22 cellular contexts compared by ENCODE assay signal in the genomic region with DNA sequence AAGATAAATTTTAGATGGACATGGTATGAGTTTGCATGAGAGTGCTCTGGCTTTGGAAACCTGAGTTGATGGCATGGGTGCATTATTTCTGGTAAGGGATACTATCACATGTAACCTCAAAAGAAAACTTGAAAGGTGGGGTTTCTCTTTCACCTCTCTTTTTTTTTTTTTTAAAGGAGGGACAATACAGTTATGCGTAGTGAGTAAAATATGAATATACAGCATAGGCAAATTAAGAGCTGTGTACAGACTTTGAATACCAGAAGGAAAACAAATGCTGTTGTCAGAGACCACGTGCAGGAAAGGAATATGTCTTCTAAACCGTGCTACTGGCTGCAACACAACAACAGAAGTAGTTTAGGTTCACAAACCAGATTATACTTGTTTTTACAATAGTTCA.
A peak's percentile ranks its signal among the peaks of the same experiment; 100 is the strongest.
DNase-seq lines count a peak whose midpoint lies in the region; ATAC-seq and TF ChIP-seq lines count a peak whose summit lies in the region.
"Had no signal": no experiment of that assay in that cellular context is flagged by ENCODE, and none has a peak within 500 bp of the region (broad histone marks: within the 10 kb centered on the region; RNA-seq: fewer than 3 reads in every experiment).

No MANE protein-coding gene starts in this region.

- no peaks in the 10 kb centered on the region for H3K9me3 Mint-ChIP-seq in activated T-cell treated with anti-CD3 and anti-CD28 coated beads, Interleukin-2, amount 50 U/mL, for 24 hours
- H3K9me3 Mint-ChIP-seq in activated B cell treated with CpG ODN at 0.5 μM for 24 hours = no peaks in the 10 kb centered on the region
- H3K9me3 Mint-ChIP-seq: activated CD4-positive, alpha-beta T cell treated with anti-CD3 and anti-CD28 coated beads, Interleukin-2, amount 10 ng/mL, durations not matched to agents 7 days and 5 days had no signal

- H3K27me3 ChIP-seq in smooth muscle cell (ENCODE audit: low read depth) (no peaks in the 10 kb centered on the region), left lung (no peaks in the 10 kb centered on the region), osteoblast (ENCODE audit: insufficient read depth, low read length) (no peaks in the 10 kb centered on the region)
- H3K27me3 ChIP-seq: BLaER1, breast epithelium, hepatocyte had no signal

- WGBS in smooth muscle cell (ENCODE audit: low lambda C conversion rate) = 92% methylated on average over 3 of the region's 3 CpGs

- H2AFZ ChIP-seq in smooth muscle cell (ENCODE audit: low read depth) (no peak overlapping the region), osteoblast (ENCODE audit: low read length) (no peak overlapping the region)
- H2AFZ ChIP-seq: hepatocyte had no signal

- peak; percentile 50 for ATAC-seq in HG02588 (IDR thresholded peaks at IDR 0.05; ENCODE audit: unreplicated experiment)
- ATAC-seq in activated B cell treated with CpG ODN at 0.5 μM for 24 hours (ENCODE audit: low read depth) = no peak
- ATAC-seq in left lung = no peak
- ATAC-seq: lower lobe of right lung, Right ventricle myocardium inferior had no signal

- peak overlapping the region; percentile 30 for H3K4me3 Mint-ChIP-seq in activated T-cell treated with anti-CD3 and anti-CD28 coated beads, Interleukin-2, amount 50 U/mL, for 24 hours
- H3K4me3 Mint-ChIP-seq in activated B cell treated with CpG ODN at 0.5 μM for 24 hours = no peak overlapping the region
- H3K4me3 Mint-ChIP-seq: activated CD4-positive, alpha-beta T cell treated with anti-CD3 and anti-CD28 coated beads, Interleukin-2, amount 10 ng/mL, durations not matched to agents 7 days and 5 days; activated naive CD8-positive, alpha-beta T cell treated with anti-CD3 and anti-CD28 coated beads, Interleukin-2, amount 10 ng/mL, durations not matched to agents 7 days and 5 days had no signal

- H3K4me2 ChIP-seq in smooth muscle cell (peak overlapping the region; percentile 0), osteoblast (ENCODE audit: insufficient read depth, low read length) (no peak overlapping the region)
- H3K4me2 ChIP-seq: BLaER1, hepatocyte had no signal

- CTCF ChIA-PET in activated B cell treated with CpG ODN at 0.5 μM for 24 hours (lab: Charles Lee) = no interaction called here

- H3K4me3 ChIP-seq in smooth muscle cell (no peak overlapping the region), left lung (no peak overlapping the region), osteoblast (ENCODE audit: insufficient read depth, low read length) (no peak overlapping the region)
- H3K4me3 ChIP-seq: BLaER1, breast epithelium, hepatocyte, lower lobe of right lung had no signal

- no peak overlapping the region for H3K9ac ChIP-seq in smooth muscle cell (ENCODE audit: low read depth)
- H3K9ac ChIP-seq: BLaER1 had no signal

- H3K79me2 ChIP-seq in smooth muscle cell (ENCODE audit: low read depth) = peaks cover 100% of the 10 kb centered on the region
- H3K79me2 ChIP-seq in osteoblast (ENCODE audit: insufficient read depth, low read length) = peaks cover 99% of the 10 kb centered on the region

- H3F3A ChIP-seq in smooth muscle cell (ENCODE audit: low read depth) = peaks cover 4% of the 10 kb centered on the region

- POLR2A ChIA-PET in activated B cell treated with CpG ODN at 0.5 μM for 24 hours (lab: Charles Lee) = interaction anchor here (1.0 to 1.8 kb wide), 2 partner anchors 43 to 63 kb away, joined by 4 read pairs; no protein-coding TSS in a partner anchor

- TF ChIP-seq CTCF in activated B cell treated with CpG ODN at 0.5 μM for 24 hours (IDR thresholded peaks at IDR 0.05) = no peak
- no peak for TF ChIP-seq CTCF in smooth muscle cell (IDR thresholded peaks at IDR 0.05; ENCODE audit: borderline replicate concordance, insufficient read depth, poor library complexity, severe bottlenecking)
- TF ChIP-seq CTCF in left lung (IDR thresholded peaks at IDR 0.05) = no peak
- TF ChIP-seq CTCF in osteoblast (IDR thresholded peaks at IDR 0.05; ENCODE audit: extremely low read depth, low read depth, low read length) = no peak

- H4K20me1 ChIP-seq in smooth muscle cell (ENCODE audit: low read depth) (peaks cover 100% of the 10 kb centered on the region), osteoblast (ENCODE audit: insufficient read depth, low read length) (peaks cover 97% of the 10 kb centered on the region)

- DNase-seq in activated T-cell treated with anti-CD3 and anti-CD28 coated beads, Interleukin-2, amount 50 U/mL, for 24 hours = no peak
- DNase-seq in activated T-cell treated with anti-CD3 and anti-CD28 coated beads, Interleukin-2, amount 50 U/mL, for 48 hours = no peak
- DNase-seq in activated B cell treated with CpG ODN at 0.5 μM for 24 hours (no peak), smooth muscle cell (lab: John Stamatoyannopoulos, UW; ENCODE audit: unreplicated experiment) (no peak), left lung (no peak), cerebellum (ENCODE audit: low spot score) (no peak), osteoblast (ENCODE audit: insufficient read length, low spot score, missing footprints) (no peak)
- DNase-seq: activated CD4-positive, alpha-beta T cell treated with anti-CD3 and anti-CD28 coated beads, Interleukin-2, amount 10 ng/mL, durations not matched to agents 7 days and 5 days; activated naive CD8-positive, alpha-beta T cell treated with anti-CD3 and anti-CD28 coated beads, Interleukin-2, amount 10 ng/mL, durations not matched to agents 7 days and 5 days; cortex of kidney; islet precursor cell; lower lobe of right lung; NCI-H1436 treated with DMSO at 0.1 percent for 48 hours; NCI-H2171; NCI-H69; nucleus accumbens; stimulated activated CD4-positive, alpha-beta T cell treated with anti-CD3 and anti-CD28 coated beads, Interleukin-4, amount 100 ng/mL, for 1 hour had no signal

- H3K36me3 Mint-ChIP-seq in activated T-cell treated with anti-CD3 and anti-CD28 coated beads, Interleukin-2, amount 50 U/mL, for 24 hours (ENCODE audit: low read depth) = peaks cover 6% of the 10 kb centered on the region
- H3K36me3 Mint-ChIP-seq in activated B cell treated with CpG ODN at 0.5 μM for 24 hours (ENCODE audit: low read depth) = peaks cover 2% of the 10 kb centered on the region

- H3K4me1 ChIP-seq in smooth muscle cell (ENCODE audit: low read depth) (peaks cover 46% of the 10 kb centered on the region), left lung (peaks cover 0 to 55% of the 10 kb centered on the region in 2 donors), osteoblast (ENCODE audit: insufficient read depth, low read length) (peaks cover 17% of the 10 kb centered on the region)
- H3K4me1 ChIP-seq: breast epithelium had no signal

- peaks cover 91% of the 10 kb centered on the region for H3K4me1 Mint-ChIP-seq in activated T-cell treated with anti-CD3 and anti-CD28 coated beads, Interleukin-2, amount 50 U/mL, for 24 hours (ENCODE audit: low read depth)
- peaks cover 94% of the 10 kb centered on the region for H3K4me1 Mint-ChIP-seq in activated B cell treated with CpG ODN at 0.5 μM for 24 hours

- H3K9me3 ChIP-seq in smooth muscle cell (replicated peaks; ENCODE audit: low read depth) = no peaks in the 10 kb centered on the region
- H3K9me3 ChIP-seq in left lung = no peaks in the 10 kb centered on the region
- no peaks in the 10 kb centered on the region for H3K9me3 ChIP-seq in osteoblast (ENCODE audit: low read depth, low read length)
- H3K9me3 ChIP-seq: breast epithelium, lower lobe of right lung had no signal

- intact Hi-C loops in activated B cell treated with CpG ODN at 0.5 μM for 24 hours (cut with micrococcal nuclease) (loop anchor here (2.0 kb wide), 1 partner anchor 17 kb away; no protein-coding TSS in a partner anchor), left lung (cut with DNase I) (loop anchor here in 1 of 2 donors (10.0 kb wide), 1 partner anchor 45 kb away; no protein-coding TSS in a partner anchor)

- no peaks in the 10 kb centered on the region for H3K27me3 Mint-ChIP-seq in activated T-cell treated with anti-CD3 and anti-CD28 coated beads, Interleukin-2, amount 50 U/mL, for 24 hours
- no peaks in the 10 kb centered on the region for H3K27me3 Mint-ChIP-seq in activated B cell treated with CpG ODN at 0.5 μM for 24 hours
- H3K27me3 Mint-ChIP-seq: activated CD4-positive, alpha-beta T cell treated with anti-CD3 and anti-CD28 coated beads, Interleukin-2, amount 10 ng/mL, durations not matched to agents 7 days and 5 days; activated naive CD8-positive, alpha-beta T cell treated with anti-CD3 and anti-CD28 coated beads, Interleukin-2, amount 10 ng/mL, durations not matched to agents 7 days and 5 days had no signal

- H3K27ac Mint-ChIP-seq in activated T-cell treated with anti-CD3 and anti-CD28 coated beads, Interleukin-2, amount 50 U/mL, for 24 hours = peak overlapping the region; percentile 51
- H3K27ac Mint-ChIP-seq in activated B cell treated with CpG ODN at 0.5 μM for 24 hours = peak overlapping the region; percentile 68
- H3K27ac Mint-ChIP-seq: activated CD4-positive, alpha-beta T cell treated with anti-CD3 and anti-CD28 coated beads, Interleukin-2, amount 10 ng/mL, durations not matched to agents 7 days and 5 days; activated naive CD8-positive, alpha-beta T cell treated with anti-CD3 and anti-CD28 coated beads, Interleukin-2, amount 10 ng/mL, durations not matched to agents 7 days and 5 days had no signal

- H3K27ac ChIP-seq in smooth muscle cell (ENCODE audit: low read depth) (no peak overlapping the region), left lung (no peak overlapping the region), osteoblast (ENCODE audit: low read depth, low read length) (no peak overlapping the region)
- H3K27ac ChIP-seq: BLaER1, breast epithelium, hepatocyte, lower lobe of right lung had no signal

- H3K36me3 ChIP-seq in smooth muscle cell (ENCODE audit: low read depth) = no peaks in the 10 kb centered on the region
- no peaks in the 10 kb centered on the region for H3K36me3 ChIP-seq in left lung
- H3K36me3 ChIP-seq in osteoblast (ENCODE audit: insufficient read depth, low read length) = peaks cover 8% of the 10 kb centered on the region
- H3K36me3 ChIP-seq: breast epithelium, lower lobe of right lung had no signal
